ENCODE assay signal across 1 cellular context in the genomic region with DNA sequence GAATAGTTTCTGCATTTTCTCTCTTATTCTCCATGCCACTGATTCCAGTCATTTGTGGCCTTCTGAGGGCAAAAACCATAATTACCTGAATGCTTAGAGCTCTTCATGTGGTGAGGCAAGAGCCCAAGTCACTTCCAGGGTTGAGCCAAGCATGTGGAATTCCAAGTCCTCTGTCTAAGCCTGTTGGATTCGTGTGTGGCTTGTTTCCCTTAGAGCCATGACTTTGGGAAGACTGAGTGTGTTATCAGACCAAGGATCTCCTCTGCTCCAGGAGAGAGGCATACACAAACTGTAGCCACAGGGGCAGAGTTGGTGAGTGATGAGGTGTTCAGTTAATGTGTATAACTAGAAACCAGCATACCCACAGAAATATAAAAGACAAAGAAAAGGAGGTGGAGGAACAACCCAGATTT.
TF ChIP-seq lines count a peak whose summit lies in the region.

No MANE protein-coding gene starts in this region.

TF ChIP-seq in K562, 482 proteins besides CTCF, POLR2A, EP300 and RAD21:
- no peak for TF ChIP-seq EZH2 (IDR thresholded peaks at IDR 0.05; ENCODE audit: borderline replicate concordance, low read depth, low read length)
- no peak for TF ChIP-seq RBM39 (optimal IDR thresholded peaks at IDR 0.05; ENCODE audit: low read depth, low read length)
- TF ChIP-seq ZNF197 (CRISPR knock-in tag; IDR thresholded peaks at IDR 0.05; ENCODE audit: low read depth) = no peak
- no peak for TF ChIP-seq ZNF584 (CRISPR knock-in tag; IDR thresholded peaks at IDR 0.05; ENCODE audit: low read depth)
- no peak for TF ChIP-seq POLR3G (IDR thresholded peaks at IDR 0.05; ENCODE audit: extremely low read depth, insufficient read length, insufficient replicate concordance)
- no peak for TF ChIP-seq RCOR1 (IDR thresholded peaks at IDR 0.05; ENCODE audit: borderline replicate concordance in 1 of 2, low read depth in 2 of 2, low read length in 2 of 2)
- TF ChIP-seq GATA2 (CRISPR knock-in tag; IDR thresholded peaks at IDR 0.05) = peak; percentile 49; the same call in 1 of the 2 replicates
- no peak for TF ChIP-seq LARP7 (IDR thresholded peaks at IDR 0.05)
- TF ChIP-seq MYC (IDR thresholded peaks at IDR 0.05; ENCODE audit: low read depth, low read length) = no peak
- no peak for TF ChIP-seq MYC (CRISPR knock-in tag; IDR thresholded peaks at IDR 0.05; ENCODE audit: borderline replicate concordance, low read depth)
- TF ChIP-seq MEIS2 (IDR thresholded peaks at IDR 0.05; ENCODE audit: partially characterized antibody) = peak; percentile 39
